17 cellular contexts compared by ENCODE assay signal in the genomic region with DNA sequence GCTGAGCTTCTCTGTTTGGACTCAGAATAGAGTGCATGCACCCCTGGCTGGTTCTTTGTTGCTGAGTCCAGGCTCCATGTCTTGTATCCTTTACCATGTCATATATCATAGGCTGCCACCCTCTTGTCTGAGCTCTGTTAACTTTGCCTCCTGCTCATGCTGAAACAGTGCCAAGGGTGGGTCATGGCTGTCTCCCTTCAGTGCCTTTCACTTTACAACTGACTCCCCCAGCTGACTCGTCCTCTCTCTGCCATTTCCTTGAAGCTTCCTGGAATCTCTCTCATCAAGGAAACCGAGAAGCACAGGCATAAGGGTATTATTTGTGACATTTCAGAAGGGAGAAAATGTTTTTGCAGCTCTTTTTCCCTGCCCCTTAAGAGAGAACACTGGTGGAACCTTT.
DNase-seq lines count a peak whose midpoint lies in the region; ATAC-seq and TF ChIP-seq lines count a peak whose summit lies in the region.
"Had no signal": no experiment of that assay in that cellular context is flagged by ENCODE, and none has a peak within 500 bp of the region (broad histone marks: within the 10 kb centered on the region; RNA-seq: fewer than 3 reads in every experiment).

No MANE protein-coding gene starts in this region.

- no peak overlapping the region for H2AK5ac ChIP-seq in mesenchymal stem cell (ENCODE audit: low read length, severe bottlenecking)

- CTCF ChIA-PET in T-cell (lab: Charles Lee): interaction anchor here in 1 of 2 donors (0.5 kb wide), 1 partner anchor 8 kb away, joined by 5 read pairs; no protein-coding TSS in a partner anchor

- peak overlapping the region; percentile 18 to 77 for H2BK12ac ChIP-seq in mesenchymal stem cell (ENCODE audit: low read length in 2 of 2)

- no peaks in the 10 kb centered on the region for H3K79me1 ChIP-seq in mesenchymal stem cell (replicated peaks; ENCODE audit: low read length, poor library complexity, severe bottlenecking)

- DNase-seq in HT-29 (ENCODE audit: low spot score) (peak; percentile 22), epithelial cell of esophagus (ENCODE audit: low read depth) (peak; percentile 15), mesenchymal stem cell (peak; percentile 39), T-cell (no peak), psoas muscle (no peak), osteocyte (ENCODE audit: extremely low spot score, unreplicated experiment) (no peak)
- DNase-seq: C1 segment of cervical spinal cord, MG63, NCI-H1105, NCI-H1694, NCI-H510A treated with DMSO at 0.1 percent for 48 hours, SHP77 treated with DMSO at 0.1 percent for 48 hours had no signal

- no peak overlapping the region for H4K8ac ChIP-seq in mesenchymal stem cell (ENCODE audit: low read length)

- H2BK5ac ChIP-seq in mesenchymal stem cell (ENCODE audit: low read depth, low read length, poor library complexity, severe bottlenecking): no peak overlapping the region

- H3K4me3 ChIP-seq in BLaER1 (no peak overlapping the region), epithelial cell of esophagus (ENCODE audit: low read length) (no peak overlapping the region), mesenchymal stem cell (ENCODE audit: insufficient read depth in 1 of 2, low read depth in 1 of 2, low read length in 2 of 2) (no peak overlapping the region), psoas muscle (no peak overlapping the region)
- H3K4me3 ChIP-seq: A549, GM23338, MG63 had no signal

- no peaks in the 10 kb centered on the region for H3K9me3 Mint-ChIP-seq in T-cell
- peaks cover 4% of the 10 kb centered on the region for H3K9me3 Mint-ChIP-seq in osteocyte (ENCODE audit: unreplicated experiment)
- H3K9me3 Mint-ChIP-seq: GM23338 had no signal

- no peak overlapping the region for H2BK120ac ChIP-seq in mesenchymal stem cell (ENCODE audit: low read depth, low read length)

- ATAC-seq in T-cell (replicated peaks in 1 of 4) (no peak), HG03280 (IDR thresholded peaks at IDR 0.05; ENCODE audit: unreplicated experiment) (no peak), psoas muscle (no peak)
- ATAC-seq: A549, GM23338, SK-N-SH treated with all-trans-retinoic acid at 6 μM for 48 hours had no signal

- TF ChIP-seq CTCF in epithelial cell of esophagus (IDR thresholded peaks at IDR 0.05; ENCODE audit: insufficient read depth, low read depth, low read length, missing control alignments) (no peak), psoas muscle (IDR thresholded peaks at IDR 0.05) (no peak), osteocyte (IDR thresholded peaks at IDR 0.05) (no peak)

- no peak overlapping the region for H2BK15ac ChIP-seq in mesenchymal stem cell (ENCODE audit: low read depth, poor library complexity, severe bottlenecking)

- H3K27ac ChIP-seq in BLaER1 (no peak overlapping the region), mesenchymal stem cell (ENCODE audit: low read length, poor library complexity, severe bottlenecking) (no peak overlapping the region), psoas muscle (no peak overlapping the region)
- H3K27ac ChIP-seq: A549 had no signal

- peak overlapping the region in 1 of 2 experiments; percentile 65 for H3K14ac ChIP-seq in mesenchymal stem cell (ENCODE audit: low read length in 2 of 2)

- H3K4me1 ChIP-seq in BLaER1 (no peaks in the 10 kb centered on the region), mesenchymal stem cell (ENCODE audit: control insufficient read depth, insufficient read depth, low read depth, low read length) (peaks cover 2% of the 10 kb centered on the region), psoas muscle (no peaks in the 10 kb centered on the region)
- H3K4me1 ChIP-seq: A549 had no signal

- H3K23ac ChIP-seq in mesenchymal stem cell (ENCODE audit: low read length in 2 of 2): no peak overlapping the region

- 0 out of 2 replicates have a peak overlapping the region, but pooled peaks have one; percentile 8 for H3K4me2 ChIP-seq in BLaER1
- no peak overlapping the region for H3K4me2 ChIP-seq in mesenchymal stem cell (ENCODE audit: low read length, poor library complexity, severe bottlenecking)
- H3K4me2 ChIP-seq: A549, GM23338 had no signal

- H3K36me3 ChIP-seq in BLaER1 (no peaks in the 10 kb centered on the region), mesenchymal stem cell (ENCODE audit: control insufficient read depth in 1 of 2, insufficient read depth in 2 of 2, low read depth in 1 of 2, low read length in 2 of 2) (no peaks in the 10 kb centered on the region), psoas muscle (ENCODE audit: insufficient read depth in 1 of 2, low read depth in 1 of 2) (no peaks in the 10 kb centered on the region)
- H3K36me3 ChIP-seq: MG63 had no signal

- H4K91ac ChIP-seq in mesenchymal stem cell (ENCODE audit: low read length): no peak overlapping the region

- H3K9me3 ChIP-seq in BLaER1 (no peaks in the 10 kb centered on the region), mesenchymal stem cell (ENCODE audit: control insufficient read depth, low read length) (no peaks in the 10 kb centered on the region), psoas muscle (no peaks in the 10 kb centered on the region)
- H3K9me3 ChIP-seq: A549, MG63 had no signal

- POLR2A ChIA-PET in T-cell (lab: Charles Lee): no interaction called here

- H3K18ac ChIP-seq in mesenchymal stem cell (ENCODE audit: low read depth in 1 of 2, low read length in 2 of 2): peak overlapping the region; percentile 40 to 77

- H4K20me1 ChIP-seq in BLaER1: no peaks in the 10 kb centered on the region

- WGBS in mesenchymal stem cell: no CpG with 5 or more reads among the region's 2 CpGs
- 50 to 68% (median 53%) methylated on average over 2 of the region's 2 CpGs for WGBS in psoas muscle, 3 donors

- H3K9ac ChIP-seq in BLaER1 (no peak overlapping the region), mesenchymal stem cell (ENCODE audit: low read length) (no peak overlapping the region)

- no peak overlapping the region for H3K4me3 Mint-ChIP-seq in T-cell
- no peak overlapping the region for H3K4me3 Mint-ChIP-seq in osteocyte (ENCODE audit: unreplicated experiment)
- H3K4me3 Mint-ChIP-seq: GM23338 had no signal

- H2AFZ ChIP-seq in mesenchymal stem cell (ENCODE audit: low read depth, low read length): no peak overlapping the region
- H2AFZ ChIP-seq: GM23338 had no signal

- H3K36me3 Mint-ChIP-seq in T-cell (no peaks in the 10 kb centered on the region), osteocyte (ENCODE audit: unreplicated experiment) (no peaks in the 10 kb centered on the region)

- no peak overlapping the region for H3K27ac Mint-ChIP-seq in T-cell
- H3K27ac Mint-ChIP-seq in osteocyte (ENCODE audit: unreplicated experiment): no peak overlapping the region
- H3K27ac Mint-ChIP-seq: GM23338 had no signal

- intact Hi-C loops in psoas muscle (cut with DNase I): no loop called here

- peak overlapping the region; percentile 19 to 63 for H3K4ac ChIP-seq in mesenchymal stem cell (ENCODE audit: low read depth in 1 of 2, low read length in 2 of 2)

- H3K27me3 Mint-ChIP-seq in T-cell (no peaks in the 10 kb centered on the region), osteocyte (ENCODE audit: unreplicated experiment) (no peaks in the 10 kb centered on the region)

- H3K4me1 Mint-ChIP-seq in T-cell: peaks cover 0 to 5% (median 0%) of the 10 kb centered on the region in 3 donors
- H3K4me1 Mint-ChIP-seq in osteocyte (ENCODE audit: unreplicated experiment): no peaks in the 10 kb centered on the region

- H3K27me3 ChIP-seq in BLaER1 (no peaks in the 10 kb centered on the region), mesenchymal stem cell (ENCODE audit: control insufficient read depth in 1 of 2, insufficient read depth in 1 of 2, low read length in 2 of 2) (no peaks in the 10 kb centered on the region), psoas muscle (ENCODE audit: insufficient read depth in 3 of 3, low read length in 2 of 3) (no peaks in the 10 kb centered on the region)
- H3K27me3 ChIP-seq: MG63 had no signal

Comparison
In these comparisons a context has a peak if more than half of its experiments do, and no peak if none do; other contexts are left out.
1. DNase-seq: peak in HT-29 (single experiment), epithelial cell of esophagus (single experiment) and mesenchymal stem cell (single experiment); none in T-cell (0 of 34), psoas muscle (0 of 2) and osteocyte (single experiment).